In genomic region chr17:78923660-78924453, GRCh38 we compare ENCODE assay signal across 1 cellular context.
TF ChIP-seq lines count a peak whose summit lies in the region.

No MANE protein-coding gene starts in this region.

TF ChIP-seq in GM12878, 131 proteins besides CTCF, POLR2A, EP300 and RAD21:
- no peak for TF ChIP-seq CHD4 (IDR thresholded peaks at IDR 0.05)
- TF ChIP-seq WRNIP1 (IDR thresholded peaks at IDR 0.05; ENCODE audit: borderline replicate concordance, low read depth, low read length): no peak
- no peak for TF ChIP-seq GABPA (IDR thresholded peaks at IDR 0.05; ENCODE audit: low read depth)
- no peak for TF ChIP-seq PKNOX1 (IDR thresholded peaks at IDR 0.05)
- TF ChIP-seq MEF2A (IDR thresholded peaks at IDR 0.05; ENCODE audit: insufficient read depth, low read depth, low read length): no peak
- TF ChIP-seq ZNF207 (IDR thresholded peaks at IDR 0.05; ENCODE audit: borderline replicate concordance): no peak
- TF ChIP-seq, protein P1, sequence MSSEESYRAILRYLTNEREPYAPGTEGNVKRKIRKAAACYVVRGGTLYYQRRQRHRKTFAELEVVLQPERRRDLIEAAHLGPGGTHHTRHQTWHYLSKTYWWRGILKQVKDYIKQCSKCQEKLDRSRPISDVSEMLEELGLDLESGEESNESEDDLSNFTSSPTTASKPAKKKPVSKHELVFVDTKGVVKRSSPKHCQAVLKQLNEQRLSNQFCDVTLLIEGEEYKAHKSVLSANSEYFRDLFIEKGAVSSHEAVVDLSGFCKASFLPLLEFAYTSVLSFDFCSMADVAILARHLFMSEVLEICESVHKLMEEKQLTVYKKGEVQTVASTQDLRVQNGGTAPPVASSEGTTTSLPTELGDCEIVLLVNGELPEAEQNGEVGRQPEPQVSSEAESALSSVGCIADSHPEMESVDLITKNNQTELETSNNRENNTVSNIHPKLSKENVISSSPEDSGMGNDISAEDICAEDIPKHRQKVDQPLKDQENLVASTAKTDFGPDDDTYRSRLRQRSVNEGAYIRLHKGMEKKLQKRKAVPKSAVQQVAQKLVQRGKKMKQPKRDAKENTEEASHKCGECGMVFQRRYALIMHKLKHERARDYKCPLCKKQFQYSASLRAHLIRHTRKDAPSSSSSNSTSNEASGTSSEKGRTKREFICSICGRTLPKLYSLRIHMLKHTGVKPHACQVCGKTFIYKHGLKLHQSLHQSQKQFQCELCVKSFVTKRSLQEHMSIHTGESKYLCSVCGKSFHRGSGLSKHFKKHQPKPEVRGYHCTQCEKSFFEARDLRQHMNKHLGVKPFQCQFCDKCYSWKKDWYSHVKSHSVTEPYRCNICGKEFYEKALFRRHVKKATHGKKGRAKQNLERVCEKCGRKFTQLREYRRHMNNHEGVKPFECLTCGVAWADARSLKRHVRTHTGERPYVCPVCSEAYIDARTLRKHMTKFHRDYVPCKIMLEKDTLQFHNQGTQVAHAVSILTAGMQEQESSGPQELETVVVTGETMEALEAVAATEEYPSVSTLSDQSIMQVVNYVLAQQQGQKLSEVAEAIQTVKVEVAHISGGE (CRISPR knock-in tag; IDR thresholded peaks at IDR 0.05): no peak
- no peak for TF ChIP-seq SREBF1 (IDR thresholded peaks at IDR 0.05; ENCODE audit: low read length)
- no peak for TF ChIP-seq BACH1 (IDR thresholded peaks at IDR 0.05; ENCODE audit: borderline replicate concordance)
- TF ChIP-seq KAT2A (conservative IDR thresholded peaks at IDR 0.05; ENCODE audit: control insufficient read depth, low read depth, low read length): no peak
